1 cellular context compared by ENCODE assay signal in genomic region chr17:66386789-66387351, GRCh38.
TF ChIP-seq lines count a peak whose summit lies in the region.

No MANE protein-coding gene starts in this region.

TF ChIP-seq in HepG2, 621 proteins besides CTCF, POLR2A, EP300 and RAD21 (continued from another document):
- no peak for TF ChIP-seq ZBTB40 (IDR thresholded peaks at IDR 0.05)
- no peak for TF ChIP-seq ZBTB40 (CRISPR knock-in tag; IDR thresholded peaks at IDR 0.05)
- TF ChIP-seq ZGPAT (CRISPR knock-in tag; IDR thresholded peaks at IDR 0.05): 0 out of 2 replicates have a peak, but pooled peaks have one; percentile 14
